In the genomic region with DNA sequence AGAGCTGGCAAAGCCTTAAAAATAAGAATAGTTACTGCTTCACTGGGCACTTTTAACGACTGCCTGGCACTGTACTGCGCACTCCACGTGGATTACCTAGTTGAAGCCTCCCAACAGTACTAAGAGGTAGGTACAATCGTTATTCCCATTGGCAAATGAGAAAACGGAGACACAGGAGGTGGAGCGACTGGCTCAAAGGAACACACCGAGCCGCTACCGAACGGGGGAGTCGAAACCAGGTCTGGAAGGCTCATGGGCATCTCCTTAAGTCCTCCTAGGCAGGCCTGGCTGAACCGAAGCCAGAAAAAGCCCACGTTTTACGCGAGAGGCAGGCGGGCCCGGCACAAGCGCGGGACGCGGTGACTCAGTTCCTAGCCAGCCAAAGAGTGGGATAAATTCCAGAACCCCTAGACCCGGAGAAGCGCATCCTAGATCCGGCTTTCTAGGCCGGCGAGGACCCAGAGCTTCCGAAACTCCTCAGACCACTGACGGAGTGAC, we compare ENCODE assay signal across 8 cellular contexts. TPM values are rescaled to one million over a fixed set of nuclear protein-coding genes. Genes with fewer than 3 reads are reported as not detected.
A peak's percentile ranks its signal among the peaks of the same experiment; 100 is the strongest.
DNase-seq lines count a peak whose midpoint lies in the region; ATAC-seq and TF ChIP-seq lines count a peak whose summit lies in the region.

No MANE protein-coding gene starts in this region.

- peaks cover 21% of the 10 kb centered on the region for H3K4me1 Mint-ChIP-seq in endodermal cell

- no peaks in the 10 kb centered on the region for H3K9me2 ChIP-seq in Karpas-422 (replicated peaks; ENCODE audit: insufficient read depth, low read length)

- WGBS in endodermal cell (ENCODE audit: insufficient coverage in 1 of 2, insufficient read length in 1 of 2), 2 experiments: 0% methylated on average over 15 to 28 of the region's 28 CpGs

- peak overlapping the region; percentile 96 for H2AFZ ChIP-seq in Karpas-422 (ENCODE audit: low read length)

- H3K27me3 ChIP-seq in Karpas-422 (ENCODE audit: low read length) (no peaks in the 10 kb centered on the region), endodermal cell (ENCODE audit: control insufficient read depth, insufficient read depth, low read length, poor library complexity, severe bottlenecking) (no peaks in the 10 kb centered on the region), subcutaneous abdominal adipose tissue (ENCODE audit: control insufficient read depth in 5 of 5, insufficient read depth in 4 of 5, low read length in 5 of 5) (no peaks in the 10 kb centered on the region)

- H3K4me2 ChIP-seq in Karpas-422 (ENCODE audit: low read depth, low read length, poor library complexity, severe bottlenecking): peak overlapping the region; percentile 98

- H3K27ac ChIP-seq in Karpas-422 (ENCODE audit: low read length) (peak overlapping the region; percentile 86), endodermal cell (ENCODE audit: low read depth, low read length) (peak overlapping the region; percentile 99), subcutaneous abdominal adipose tissue (ENCODE audit: low read depth, low read length) (peak overlapping the region; percentile 98)

- H4K20me1 ChIP-seq in Karpas-422 (ENCODE audit: insufficient read depth, low read depth, low read length): peaks cover 30% of the 10 kb centered on the region

- H3K27ac Mint-ChIP-seq in endodermal cell: peak overlapping the region; percentile 98

- H3K9me3 ChIP-seq in Karpas-422 (ENCODE audit: low read length) (no peaks in the 10 kb centered on the region), endodermal cell (ENCODE audit: control insufficient read depth, low read length) (no peaks in the 10 kb centered on the region), subcutaneous abdominal adipose tissue (ENCODE audit: control insufficient read depth in 5 of 5, low read length in 5 of 5) (no peaks in the 10 kb centered on the region)

- no peak for TF ChIP-seq CTCF in endodermal cell (conservative IDR thresholded peaks at IDR 0.05)

- peak; percentile 29 for DNase-seq in activated T-cell treated with anti-CD3 and anti-CD28 coated beads for 24 hours (ENCODE audit: low read depth)
- DNase-seq in activated T-cell treated with anti-CD3 and anti-CD28 coated beads, Interleukin-2, amount 50 U/mL, for 1 hour: no peak
- DNase-seq in Karpas-422: peak; percentile 62
- DNase-seq in activated CD4-positive, alpha-beta T cell treated with anti-CD3 and anti-CD28 coated beads, Interleukin-2, amount 50 U/mL, for 1 hour: peak; percentile 31
- peak; percentile 64 for DNase-seq in endodermal cell
- peak; percentile 21 for DNase-seq in middle frontal gyrus (ENCODE audit: extremely low spot score, low spot score)

- no peaks in the 10 kb centered on the region for H3K9me3 Mint-ChIP-seq in endodermal cell

- H3K4me3 ChIP-seq in Karpas-422 (ENCODE audit: low read length) (peak overlapping the region; percentile 97), endodermal cell (ENCODE audit: low read length) (peak overlapping the region; percentile 96), subcutaneous abdominal adipose tissue (ENCODE audit: low read depth in 1 of 5, low read length in 5 of 5) (peak overlapping the region; percentile 85 to 99 (median 97))

- ATAC-seq in HG03045 (IDR thresholded peaks at IDR 0.05; ENCODE audit: unreplicated experiment): no peak

- H3K4me1 ChIP-seq in Karpas-422 (ENCODE audit: low read length): peaks cover 30% of the 10 kb centered on the region
- peaks cover 8% of the 10 kb centered on the region for H3K4me1 ChIP-seq in endodermal cell (ENCODE audit: control insufficient read depth, insufficient read depth, low read length)
- H3K4me1 ChIP-seq in subcutaneous abdominal adipose tissue (ENCODE audit: control insufficient read depth in 5 of 5, insufficient read depth in 5 of 5, low read length in 5 of 5): peaks cover 10 to 50% (median 43%) of the 10 kb centered on the region in 5 donors

- H3K79me2 ChIP-seq in Karpas-422 (ENCODE audit: low read length): peaks cover 78% of the 10 kb centered on the region

- H3K27me3 Mint-ChIP-seq in endodermal cell (ENCODE audit: insufficient read depth): no peaks in the 10 kb centered on the region

- H3K36me3 Mint-ChIP-seq in endodermal cell (ENCODE audit: low read depth): peaks cover 41% of the 10 kb centered on the region

- H3K36me3 ChIP-seq in Karpas-422 (ENCODE audit: insufficient read depth, low read length): peaks cover 17% of the 10 kb centered on the region
- peaks cover 43% of the 10 kb centered on the region for H3K36me3 ChIP-seq in endodermal cell (ENCODE audit: control insufficient read depth, insufficient read depth, low read length)
- H3K36me3 ChIP-seq in subcutaneous abdominal adipose tissue (ENCODE audit: control insufficient read depth in 5 of 5, insufficient read depth in 5 of 5, low read length in 5 of 5): peaks cover 12 to 45% (median 35%) of the 10 kb centered on the region in 5 donors

- peak overlapping the region; percentile 97 for H3K4me3 Mint-ChIP-seq in endodermal cell

- peak overlapping the region; percentile 99 for H3K9ac ChIP-seq in Karpas-422 (ENCODE audit: low read length)
- peak overlapping the region; percentile 90 for H3K9ac ChIP-seq in endodermal cell (ENCODE audit: extremely low read depth, low read length, poor library complexity, severe bottlenecking)
- H3K9ac ChIP-seq in subcutaneous abdominal adipose tissue (ENCODE audit: low read length in 5 of 5): peak overlapping the region; percentile 87 to 98 (median 97)

RNA-seq across cellular contexts. Expression of a gene that starts 0.5 kb away (rescaled TPM):
- 14.2 and 43.0 TPM in 2 replicates for total RNA-seq in Karpas-422 (2014; rRNA removed; shearing (Covaris generic); ENCODE audit: low replicate concordance)
- total RNA-seq in endodermal cell: 100 to 1,000 TPM; 147 to 165 TPM
- polyA plus RNA-seq in endodermal cell (2013, experiment 1 of 2): 130 TPM
- 130 TPM for polyA plus RNA-seq in endodermal cell (2013, experiment 2 of 2)

RNA-seq across cellular contexts. Expression of a gene that starts 0.9 kb away (rescaled TPM):
- 63.7 and 81.8 TPM in 2 replicates for total RNA-seq in Karpas-422 (2014; rRNA removed; shearing (Covaris generic); ENCODE audit: low replicate concordance)
- total RNA-seq in endodermal cell: 100 to 1,000 TPM; 102 to 117 TPM
- 89.0 TPM for polyA plus RNA-seq in endodermal cell (2013, experiment 1 of 2)
- polyA plus RNA-seq in endodermal cell (2013, experiment 2 of 2): 90.0 TPM

RNA-seq across cellular contexts. Expression of a gene that starts 30.7 kb away (rescaled TPM):
- 2.5 and 7.6 TPM in 2 replicates for total RNA-seq in Karpas-422 (2014; rRNA removed; shearing (Covaris generic); ENCODE audit: low replicate concordance)
- 10 to 100 TPM; 11.9 to 12.5 TPM for total RNA-seq in endodermal cell
- 5.8 TPM for polyA plus RNA-seq in endodermal cell (2013, experiment 1 of 2)
- 5.2 TPM for polyA plus RNA-seq in endodermal cell (2013, experiment 2 of 2)

RNA-seq across cellular contexts. Expression of a gene that starts 30.8 kb away (rescaled TPM):
- 48.7 and 63.6 TPM in 2 replicates for total RNA-seq in Karpas-422 (2014; rRNA removed; shearing (Covaris generic); ENCODE audit: low replicate concordance)
- 100 to 1,000 TPM in 1 of 2 donors, 10 to 100 TPM in 1; 87.3 to 126 TPM for total RNA-seq in endodermal cell
- polyA plus RNA-seq in endodermal cell (2013, experiment 1 of 2): 89.5 TPM
- polyA plus RNA-seq in endodermal cell (2013, experiment 2 of 2): 81.8 TPM

RNA-seq across cellular contexts. Expression of a gene that starts 33.4 kb away (rescaled TPM):
- total RNA-seq in Karpas-422 (2014; rRNA removed; shearing (Covaris generic); ENCODE audit: low replicate concordance): 146 and 305 TPM in 2 replicates
- 10 to 100 TPM; 53.3 to 73.9 TPM for total RNA-seq in endodermal cell
- polyA plus RNA-seq in endodermal cell (2013, experiment 1 of 2): 41.0 TPM
- 48.7 TPM for polyA plus RNA-seq in endodermal cell (2013, experiment 2 of 2)
